Comparison of ENCODE assay signal across 9 cellular contexts in the genomic region with DNA sequence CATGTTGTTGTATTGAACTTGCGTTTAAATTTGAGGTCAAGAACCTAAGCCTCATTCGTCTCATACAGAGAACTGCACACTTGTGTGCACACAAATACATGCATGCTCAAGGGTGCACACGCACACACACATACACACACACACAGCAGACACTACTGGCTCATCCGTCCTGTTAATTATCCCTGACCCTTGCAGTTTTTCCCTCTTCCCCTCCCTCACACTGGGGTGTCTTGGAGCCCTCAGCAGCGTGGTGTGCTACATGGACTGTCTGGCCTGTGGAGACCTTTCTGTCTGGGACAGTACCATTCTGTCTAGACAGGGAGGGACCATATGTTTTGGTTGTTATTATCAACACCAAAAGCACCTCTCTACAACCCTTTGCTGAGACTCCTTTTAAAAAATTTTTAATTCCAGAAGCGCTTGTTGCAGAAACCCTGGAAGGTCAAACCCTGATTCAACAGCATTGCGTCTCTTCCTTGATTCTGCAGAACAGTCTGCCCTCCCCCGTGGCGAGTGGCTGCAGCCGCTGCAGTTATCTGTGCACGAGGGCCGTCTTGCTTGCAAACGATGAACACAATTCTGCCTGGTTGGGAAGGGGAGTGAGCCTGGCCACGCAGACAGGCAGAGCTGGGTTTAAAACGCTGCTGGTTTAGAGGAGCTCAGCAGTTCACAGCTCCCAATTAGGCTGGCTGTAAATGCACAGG.
DNase-seq lines count a peak whose midpoint lies in the region; ATAC-seq and TF ChIP-seq lines count a peak whose summit lies in the region.
"Had no signal": no experiment of that assay in that cellular context is flagged by ENCODE, and none has a peak within 500 bp of the region (broad histone marks: within the 10 kb centered on the region; RNA-seq: fewer than 3 reads in every experiment).

No MANE protein-coding gene starts in this region.

- H3K36me3 ChIP-seq in iPS-18a (ENCODE audit: control insufficient read depth, low read depth, low read length): no peaks in the 10 kb centered on the region
- no peaks in the 10 kb centered on the region for H3K36me3 ChIP-seq in thoracic aorta
- H3K36me3 ChIP-seq: neutrophil had no signal

- CTCF ChIA-PET in activated CD8-positive, alpha-beta memory T cell treated with anti-CD3 and anti-CD28 coated beads, Interleukin-2, amount 10 ng/mL, durations not matched to agents 7 days and 5 days (lab: Charles Lee): no interaction called here

- H3K9me3 ChIP-seq in iPS-18a (ENCODE audit: control insufficient read depth, low read depth, low read length) (no peaks in the 10 kb centered on the region), thoracic aorta (no peaks in the 10 kb centered on the region)
- H3K9me3 ChIP-seq: neutrophil had no signal

- no peaks in the 10 kb centered on the region for H3K27me3 Mint-ChIP-seq in activated CD8-positive, alpha-beta memory T cell treated with anti-CD3 and anti-CD28 coated beads, Interleukin-2, amount 10 ng/mL, durations not matched to agents 7 days and 5 days

- H3K27me3 ChIP-seq in iPS-18a (ENCODE audit: control insufficient read depth, insufficient read depth, low read length): no peaks in the 10 kb centered on the region
- H3K27me3 ChIP-seq in thoracic aorta (replicated peaks; ENCODE audit: insufficient read depth): no peaks in the 10 kb centered on the region
- H3K27me3 ChIP-seq: neutrophil had no signal

- H3K4me1 Mint-ChIP-seq in activated CD8-positive, alpha-beta memory T cell treated with anti-CD3 and anti-CD28 coated beads, Interleukin-2, amount 10 ng/mL, durations not matched to agents 7 days and 5 days: no peaks in the 10 kb centered on the region

- H3K4me3 Mint-ChIP-seq in activated CD8-positive, alpha-beta memory T cell treated with anti-CD3 and anti-CD28 coated beads, Interleukin-2, amount 10 ng/mL, durations not matched to agents 7 days and 5 days: no peak overlapping the region

- TF ChIP-seq CTCF in VCaP (conservative IDR thresholded peaks at IDR 0.05) (no peak), thoracic aorta (IDR thresholded peaks at IDR 0.05) (no peak)

- peak; percentile 47 for DNase-seq in AG08395 (ENCODE audit: low spot score)
- peak; percentile 24 for DNase-seq in NCI-H128 (lab: John Stamatoyannopoulos, UW; ENCODE audit: unreplicated experiment)
- no peak for DNase-seq in thoracic aorta (ENCODE audit: low spot score)
- no peak for DNase-seq in activated CD8-positive, alpha-beta memory T cell treated with anti-CD3 and anti-CD28 coated beads, Interleukin-2, amount 10 ng/mL, durations not matched to agents 7 days and 5 days

- H3K36me3 Mint-ChIP-seq in activated CD8-positive, alpha-beta memory T cell treated with anti-CD3 and anti-CD28 coated beads, Interleukin-2, amount 10 ng/mL, durations not matched to agents 7 days and 5 days: no peaks in the 10 kb centered on the region

- ATAC-seq in thoracic aorta (ENCODE audit: insufficient number of reproducible peaks, low FRiP score, low read depth) (no peak), HG02884 (IDR thresholded peaks at IDR 0.05; ENCODE audit: unreplicated experiment) (no peak), GM21619 (IDR thresholded peaks at IDR 0.05; ENCODE audit: unreplicated experiment) (no peak)
- no peak for ATAC-seq in activated CD8-positive, alpha-beta memory T cell treated with anti-CD3 and anti-CD28 coated beads, Interleukin-2, amount 10 ng/mL, durations not matched to agents 7 days and 5 days

- H3K27ac ChIP-seq in VCaP (peak overlapping the region; percentile 66), iPS-18a (ENCODE audit: low read length) (no peak overlapping the region), thoracic aorta (no peak overlapping the region)
- H3K27ac ChIP-seq: neutrophil had no signal

- peaks cover 10% of the 10 kb centered on the region for H3K4me1 ChIP-seq in iPS-18a (ENCODE audit: control insufficient read depth, low read depth, low read length)
- H3K4me1 ChIP-seq in thoracic aorta (ENCODE audit: control insufficient read depth in 1 of 2, low read depth in 2 of 2): peaks cover 10 to 15% of the 10 kb centered on the region in 2 donors

- H3K9me3 Mint-ChIP-seq in activated CD8-positive, alpha-beta memory T cell treated with anti-CD3 and anti-CD28 coated beads, Interleukin-2, amount 10 ng/mL, durations not matched to agents 7 days and 5 days (ENCODE audit: low read depth): no peaks in the 10 kb centered on the region

- H3K4me3 ChIP-seq in iPS-18a (ENCODE audit: low read length): peak overlapping the region; percentile 44
- peak overlapping the region; percentile 56 for H3K4me3 ChIP-seq in thoracic aorta

- H3K27ac Mint-ChIP-seq in activated CD8-positive, alpha-beta memory T cell treated with anti-CD3 and anti-CD28 coated beads, Interleukin-2, amount 10 ng/mL, durations not matched to agents 7 days and 5 days: no peak overlapping the region

- H3K9ac ChIP-seq in iPS-18a (ENCODE audit: low read length): peak overlapping the region; percentile 37

Comparison
In these comparisons a context has a peak if more than half of its experiments do, and no peak if none do; other contexts are left out.
1. DNase-seq: peak in AG08395 (single experiment) and NCI-H128 (single experiment); none in thoracic aorta (single experiment) and activated CD8-positive, alpha-beta memory T cell treated with anti-CD3 and anti-CD28 coated beads, Interleukin-2, amount 10 ng/mL, durations not matched to agents 7 days and 5 days (single experiment).